ENCODE assay signal across 8 cellular contexts in the genomic region with DNA sequence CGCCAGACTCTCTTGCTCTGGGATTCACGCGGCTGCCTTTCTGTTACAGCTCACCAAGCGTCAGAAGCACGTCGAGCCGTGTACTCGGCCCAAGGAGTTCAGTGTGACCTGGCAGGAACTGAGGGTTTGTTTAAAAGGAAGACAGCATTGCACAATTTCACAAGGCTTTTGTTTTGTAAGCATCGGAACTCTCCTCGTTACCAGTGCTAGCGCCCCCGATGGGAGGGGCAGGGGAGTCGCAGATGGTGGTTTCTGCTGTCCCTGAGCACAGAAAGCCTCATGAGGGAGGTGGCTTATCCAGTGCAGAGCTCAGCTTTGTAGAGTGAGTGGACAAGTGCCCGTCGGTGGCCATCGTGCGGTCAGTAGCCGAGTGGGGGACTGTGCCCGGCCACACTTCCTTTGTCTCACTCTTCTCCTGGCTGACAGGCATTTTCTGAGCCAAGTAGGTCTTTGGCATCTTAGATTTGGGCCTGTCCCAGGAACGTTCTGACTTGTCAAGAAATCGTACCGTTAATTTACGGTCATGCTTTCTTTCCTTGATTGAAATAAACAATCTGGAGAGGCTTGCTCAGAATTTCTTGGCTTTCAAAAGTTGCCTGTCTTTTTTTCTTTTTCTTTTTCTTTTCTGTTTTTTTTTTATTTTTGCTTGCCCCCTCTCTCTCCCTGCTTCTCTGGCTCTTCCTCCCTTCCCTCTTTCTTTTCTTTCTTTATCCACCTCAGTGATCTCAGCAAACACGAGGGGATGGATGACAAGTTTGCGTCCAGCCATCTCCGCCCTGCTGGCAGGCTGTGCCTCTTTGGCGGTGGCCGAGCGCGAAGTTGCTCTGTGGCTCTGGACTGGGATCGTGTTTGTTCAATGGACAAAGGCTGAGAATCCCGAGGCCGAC. TPM values are rescaled to one million over a fixed set of nuclear protein-coding genes. Genes with fewer than 3 reads are reported as not detected.
DNase-seq lines count a peak whose midpoint lies in the region; ATAC-seq, FAIRE-seq and TF ChIP-seq lines count a peak whose summit lies in the region.

No MANE protein-coding gene starts in this region.

- H3K27me3 ChIP-seq in CD4-positive, alpha-beta memory T cell (ENCODE audit: insufficient read depth, low read length), result no peaks in the 10 kb centered on the region

- 64% methylated on average over 32 of the region's 33 CpGs for WGBS in A549 (ENCODE audit: missing lambda C conversion rate)

- intact Hi-C loops in cardiac septum (cut with DNase I), result no loop called here
- intact Hi-C loops in posterior vena cava (cut with DNase I), result loop anchor here in 1 of 2 donors (5.0 kb wide), 1 partner anchor 56 kb away; no protein-coding TSS in a partner anchor
- intact Hi-C loops in CD4-positive, alpha-beta memory T cell (cut with micrococcal nuclease), result no loop called here

- ATAC-seq in A549 (peak; percentile 77 to 82), WTC11 (peak; percentile 78), HG02759 (IDR thresholded peaks at IDR 0.05; ENCODE audit: unreplicated experiment) (no peak), HG02642 (IDR thresholded peaks at IDR 0.05; ENCODE audit: poor library complexity, unreplicated experiment) (no peak)

- peak overlapping the region; percentile 64 for H3K4me2 ChIP-seq in A549

- TF ChIP-seq POLR2A in A549 (IDR thresholded peaks at IDR 0.05; ENCODE audit: low read length), result no peak

- TF ChIP-seq RAD21 in A549 (conservative IDR thresholded peaks at IDR 0.05 in 1 of 2, IDR thresholded peaks at IDR 0.05 in 1 of 2), result no peak

- no peak overlapping the region for H3K4me3 ChIP-seq in A549
- no peak overlapping the region for H3K4me3 ChIP-seq in CD4-positive, alpha-beta memory T cell (ENCODE audit: low read length in 2 of 2)

- no peak for FAIRE-seq in A549 (lab: Jason Lieb, UNC)

- peaks cover 51% of the 10 kb centered on the region for H3K4me1 ChIP-seq in A549
- H3K4me1 ChIP-seq in CD4-positive, alpha-beta memory T cell (ENCODE audit: insufficient read depth, low read length), result peaks cover 7% of the 10 kb centered on the region

- H3K36me3 ChIP-seq in CD4-positive, alpha-beta memory T cell (ENCODE audit: insufficient read depth, low read length), result no peaks in the 10 kb centered on the region

- H3K27ac ChIP-seq in A549, result peak overlapping the region; percentile 56 to 70; a peak in 5 of 6 replicates
- no peak overlapping the region for H3K27ac ChIP-seq in CD4-positive, alpha-beta memory T cell (ENCODE audit: low read depth, low read length)

- H3K9me3 ChIP-seq in A549, result no peaks in the 10 kb centered on the region
- H3K9me3 ChIP-seq in CD4-positive, alpha-beta memory T cell (ENCODE audit: control insufficient read depth in 1 of 2, low read length in 2 of 2), result no peaks in the 10 kb centered on the region

- peak; percentile 62 to 79 for DNase-seq in A549 (ENCODE audit: low read depth in 1 of 2, low spot score in 1 of 2)
- DNase-seq in HFFc6, result peak; percentile 98
- peak; percentile 65 for DNase-seq in WTC11 (ENCODE audit: low spot score)
- DNase-seq in cardiac septum (ENCODE audit: low spot score), result peak; percentile 90
- DNase-seq in posterior vena cava (ENCODE audit: low spot score), result peak; percentile 94
- no peak for DNase-seq in CD4-positive, alpha-beta memory T cell

- no peak for TF ChIP-seq EP300 in A549 (IDR thresholded peaks at IDR 0.05)

- CTCF ChIA-PET in A549 (lab: Yijun Ruan, JAX), result interaction anchor here (0.6 to 1.3 kb wide), 4 partner anchors 15 to 332 kb away, joined by 3 to 4 read pairs (median 3); no protein-coding TSS in a partner anchor
- CTCF ChIA-PET in WTC11 (lab: Charles Lee), result interaction anchor here (0.5 to 2.2 kb wide), 12 partner anchors 14 to 352 kb away, joined by 3 to 14 read pairs (median 4); no protein-coding TSS in a partner anchor
- CTCF ChIA-PET in CD4-positive, alpha-beta memory T cell (lab: Charles Lee; ENCODE audit: partially characterized antibody), result no interaction called here

- TF ChIP-seq CTCF in A549 (IDR thresholded peaks at IDR 0.05) (peak; percentile 12; the same call in 1 of the 3 replicates), HFFc6 (IDR thresholded peaks at IDR 0.05) (peak; percentile 79), WTC11 (IDR thresholded peaks at IDR 0.05) (0 out of 2 replicates have a peak, but pooled peaks have one; percentile 33)

- H3K27ac Mint-ChIP-seq in HFFc6 (peak overlapping the region; percentile 99), WTC11 (peak overlapping the region; percentile 96)
- H3K27ac Mint-ChIP-seq in CD4-positive, alpha-beta memory T cell, result peak overlapping the region in 1 of 7 donors; percentile 85

- H3K4me3 Mint-ChIP-seq in HFFc6 (peak overlapping the region; percentile 81), WTC11 (no peak overlapping the region)
- peak overlapping the region in 2 of 8 donors; percentile 10 to 41 for H3K4me3 Mint-ChIP-seq in CD4-positive, alpha-beta memory T cell

- POLR2A ChIA-PET in A549 (lab: Yijun Ruan, JAX), result no interaction called here
- POLR2A ChIA-PET in WTC11 (lab: Charles Lee), result no interaction called here
- POLR2A ChIA-PET in CD4-positive, alpha-beta memory T cell (lab: Charles Lee; ENCODE audit: partially characterized antibody), result no interaction called here

- H3K27me3 Mint-ChIP-seq in HFFc6 (ENCODE audit: insufficient read depth) (no peaks in the 10 kb centered on the region; the same call in 1 of the 2 replicates), WTC11 (ENCODE audit: low read depth) (no peaks in the 10 kb centered on the region)
- no peaks in the 10 kb centered on the region for H3K27me3 Mint-ChIP-seq in CD4-positive, alpha-beta memory T cell

- H3K9me3 Mint-ChIP-seq in HFFc6 (no peaks in the 10 kb centered on the region), WTC11 (no peaks in the 10 kb centered on the region)
- H3K9me3 Mint-ChIP-seq in CD4-positive, alpha-beta memory T cell, result no peaks in the 10 kb centered on the region

- no peaks in the 10 kb centered on the region; the same call in 1 of the 2 replicates for H3K36me3 Mint-ChIP-seq in HFFc6 (ENCODE audit: low read depth)
- H3K36me3 Mint-ChIP-seq in WTC11, result no peaks in the 10 kb centered on the region; the same call in 1 of the 2 replicates
- H3K36me3 Mint-ChIP-seq in CD4-positive, alpha-beta memory T cell, result peaks cover 7% of the 10 kb centered on the region in 2 donors

- H3K4me1 Mint-ChIP-seq in HFFc6 (ENCODE audit: low read depth), result peaks cover 73% of the 10 kb centered on the region
- H3K4me1 Mint-ChIP-seq in WTC11, result peaks cover 32% of the 10 kb centered on the region
- H3K4me1 Mint-ChIP-seq in CD4-positive, alpha-beta memory T cell, result peaks cover 17 to 35% (median 20%) of the 10 kb centered on the region in 4 donors

TF ChIP-seq in A549, 52 proteins besides CTCF, POLR2A, EP300 and RAD21:
- TF ChIP-seq CEBPB (IDR thresholded peaks at IDR 0.05) (peak; percentile 69 to 90; a peak in 3 of 4 replicates), MAZ (IDR thresholded peaks at IDR 0.05; ENCODE audit: borderline replicate concordance, low read depth, low read length) (no peak)

TF ChIP-seq in WTC11, 78 proteins besides CTCF, POLR2A, EP300 and RAD21 (continues in another document):
- TF ChIP-seq, protein P1, sequence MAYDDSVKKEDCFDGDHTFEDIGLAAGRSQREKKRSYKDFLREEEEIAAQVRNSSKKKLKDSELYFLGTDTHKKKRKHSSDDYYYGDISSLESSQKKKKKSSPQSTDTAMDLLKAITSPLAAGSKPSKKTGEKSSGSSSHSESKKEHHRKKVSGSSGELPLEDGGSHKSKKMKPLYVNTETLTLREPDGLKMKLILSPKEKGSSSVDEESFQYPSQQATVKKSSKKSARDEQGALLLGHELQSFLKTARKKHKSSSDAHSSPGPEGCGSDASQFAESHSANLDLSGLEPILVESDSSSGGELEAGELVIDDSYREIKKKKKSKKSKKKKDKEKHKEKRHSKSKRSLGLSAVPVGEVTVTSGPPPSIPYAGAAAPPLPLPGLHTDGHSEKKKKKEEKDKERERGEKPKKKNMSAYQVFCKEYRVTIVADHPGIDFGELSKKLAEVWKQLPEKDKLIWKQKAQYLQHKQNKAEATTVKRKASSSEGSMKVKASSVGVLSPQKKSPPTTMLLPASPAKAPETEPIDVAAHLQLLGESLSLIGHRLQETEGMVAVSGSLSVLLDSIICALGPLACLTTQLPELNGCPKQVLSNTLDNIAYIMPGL (CRISPR knock-in tag; IDR thresholded peaks at IDR 0.05), result no peak
- peak; percentile 63; the same call in 1 of the 2 replicates for TF ChIP-seq ZNF512 (CRISPR knock-in tag; IDR thresholded peaks at IDR 0.05; ENCODE audit: borderline replicate concordance)

RNA-seq across cellular contexts. Expression of gene KDM4B, which starts 7.7 kb away (rescaled TPM):
- polyA plus RNA-seq in A549 (2011; rRNA removed) (3.0 and 3.2 TPM in 2 replicates), A549 (2017; fragmentation: RNase III; extraction: RNeasy Plus Mini Kit Qiagen cat#74134 plus additional on column Dnase treatment) (4.3 to 4.6 TPM (median 4.6 TPM) in 3 replicates)
- 2.7 and 4.1 TPM in 2 replicates for polyA plus RNA-seq in A549 (2012; cell fraction: cytosol; rRNA removed)
- 8.5 and 10.3 TPM in 2 replicates for polyA plus RNA-seq in A549 (2012; cell fraction: nucleus; rRNA removed)
- 8.3 and 15.3 TPM in 2 replicates for polyA minus RNA-seq in A549 (2011; rRNA and poly(A)+ RNA removed)
- 10 to 100 TPM; 17.0 to 27.2 (median 20.3) TPM for total RNA-seq in HFFc6 (2021; fragmentation: NEBNext Ultra II Directional; extraction: Animal tissue kit (Norgen Biotek cat#: 25700))
- total RNA-seq in WTC11 (2021) (43.2 to 56.0 TPM (median 53.1 TPM) in 3 replicates), cardiac septum (27.6 TPM), posterior vena cava (10 to 100 TPM; 31.0 to 31.4 TPM)
- total RNA-seq in CD4-positive, alpha-beta memory T cell, result 10 to 100 TPM; 47.9 to 50.4 TPM
- 10 to 100 TPM in 1 of 2 donors, 1 to 10 TPM in 1; 3.2 to 11.9 TPM for polyA plus RNA-seq in CD4-positive, alpha-beta memory T cell

Comparison
In these comparisons a context has a peak if more than half of its experiments do, and no peak if none do; other contexts are left out.
1. ATAC-seq: peak in A549 (2 of 2) and WTC11 (single experiment); none in HG02759 (single experiment) and HG02642 (single experiment).
2. DNase-seq: peak in A549 (2 of 2), HFFc6 (single experiment), WTC11 (single experiment), cardiac septum (single experiment) and posterior vena cava (single experiment); none in CD4-positive, alpha-beta memory T cell (0 of 5).
3. CTCF ChIP-seq: peak in every context shown above with its lines; median percentile 79 in HFFc6; 33 in WTC11; 12 in A549.
4. Of the 8 proteins assayed by ChIP-seq in both WTC11 and A549: peak only in WTC11: none; only in A549: none; in both: CTCF; in neither: 7.